In genomic region chr10:909831-910230, GRCh38 we compare ENCODE assay signal across 1 cellular context.
A peak's percentile ranks its signal among the peaks of the same experiment; 100 is the strongest.
TF ChIP-seq lines count a peak whose summit lies in the region.

No MANE protein-coding gene starts in this region.

TF ChIP-seq in HEK293, 187 proteins besides CTCF, POLR2A, EP300 and RAD21 (continued from another document):
- TF ChIP-seq ZFP41 (tag by site-specific recombination; IDR thresholded peaks at IDR 0.05; ENCODE audit: borderline replicate concordance) (no peak), ZNF600 (tag by site-specific recombination; IDR thresholded peaks at IDR 0.05) (peak; percentile 72; the same call in 1 of the 2 replicates)
